Comparison of ENCODE assay signal across 20 cellular contexts in the genomic region with DNA sequence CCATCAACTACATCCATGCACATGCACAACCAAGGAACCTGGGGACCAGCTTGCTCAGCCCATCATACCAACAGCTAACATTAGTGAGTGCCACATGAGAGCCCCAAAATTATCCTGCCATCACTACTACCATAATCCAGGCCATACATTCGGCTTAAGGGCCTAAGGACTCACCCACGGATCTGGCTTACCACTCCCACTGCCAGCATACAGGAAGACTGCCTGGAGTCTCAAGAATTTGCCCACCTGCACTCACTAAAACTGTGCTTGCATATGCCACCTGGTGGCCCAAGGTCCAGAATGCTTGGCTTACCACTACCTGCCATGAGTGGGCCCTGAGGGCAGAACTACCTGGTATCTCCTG.
DNase-seq lines count a peak whose midpoint lies in the region; FAIRE-seq and TF ChIP-seq lines count a peak whose summit lies in the region.
"Had no signal": no experiment of that assay in that cellular context is flagged by ENCODE, and none has a peak within 500 bp of the region (broad histone marks: within the 10 kb centered on the region; RNA-seq: fewer than 3 reads in every experiment).

No MANE protein-coding gene starts in this region.

- no peaks in the 10 kb centered on the region for H3K36me3 Mint-ChIP-seq in T-helper 2 cell treated with Interferon-gamma antibody and Interleukin-4, amounts not matched to agents 5 μg/mL and 100 μg/mL, for 36 hours (ENCODE audit: low read depth)

- WGBS in neuronal stem cell (ENCODE audit: extremely low coverage in 2 of 2, insufficient read length in 2 of 2, insufficient replicate concordance in 1 of 2), 2 donors, result no CpG with 5 or more reads among the region's 2 CpGs

- H3K14ac ChIP-seq in neuronal stem cell (ENCODE audit: low read length), result no peak overlapping the region

- no peak overlapping the region for H3K9ac ChIP-seq in OCI-LY3 (ENCODE audit: low read length)
- H3K9ac ChIP-seq in iPS-18a (ENCODE audit: low read length), result peak overlapping the region; percentile 5
- H3K9ac ChIP-seq in neuronal stem cell (ENCODE audit: low read depth, low read length, poor library complexity), result no peak overlapping the region

- H3K27me3 Mint-ChIP-seq in T-helper 2 cell treated with Interferon-gamma antibody and Interleukin-4, amounts not matched to agents 5 μg/mL and 100 μg/mL, for 36 hours (ENCODE audit: low read depth), result no peaks in the 10 kb centered on the region
- H3K27me3 Mint-ChIP-seq: CD4-positive, alpha-beta T cell had no signal

- DNase-seq in H7 (no peak), neuronal stem cell (ENCODE audit: low spot score) (no peak), DMS 273 treated with DMSO at 0.1 percent for 48 hours (lab: John Stamatoyannopoulos, UW) (no peak), RCC 7860 (ENCODE audit: low spot score) (no peak)
- DNase-seq in T-helper 2 cell treated with Interferon-gamma antibody and Interleukin-4, amounts not matched to agents 5 μg/mL and 100 μg/mL, for 36 hours (ENCODE audit: low spot score), result no peak
- DNase-seq: Caco-2; CD4-positive, alpha-beta T cell; HCEC 1CT; MM.1S; NCI-H1092; NCI-H1436 treated with DMSO at 0.1 percent for 48 hours; NCI-H2029 treated with DMSO at 0.1 percent for 48 hours; NCI-H748 treated with DMSO at 0.1 percent for 48 hours; NK-92 treated with Interleukin-12 subunit alpha and Interleukin-12 subunit beta, amount 100 ng/mL, for 24 hours; Right ventricle myocardium superior had no signal

- no peak overlapping the region for H2BK5ac ChIP-seq in neuronal stem cell (ENCODE audit: low read length)

- no peak overlapping the region for H3K4me3 Mint-ChIP-seq in T-helper 2 cell treated with Interferon-gamma antibody and Interleukin-4, amounts not matched to agents 5 μg/mL and 100 μg/mL, for 36 hours
- H3K4me3 Mint-ChIP-seq: CD4-positive, alpha-beta T cell had no signal

- peak overlapping the region; percentile 55 for H3K23ac ChIP-seq in neuronal stem cell (ENCODE audit: low read depth, low read length, poor library complexity)

- H3K27ac ChIP-seq in OCI-LY3 (ENCODE audit: low read length) (no peak overlapping the region), iPS-18a (ENCODE audit: low read length) (peak overlapping the region; percentile 2), neuronal stem cell (replicated peaks; ENCODE audit: low read length) (no peak overlapping the region)
- H3K27ac ChIP-seq: A549 had no signal

- H2BK120ac ChIP-seq in neuronal stem cell (ENCODE audit: low read depth, low read length), result no peak overlapping the region

- H2BK12ac ChIP-seq in neuronal stem cell (ENCODE audit: low read length), result no peak overlapping the region

- TF ChIP-seq CTCF in OCI-LY3 (IDR thresholded peaks at IDR 0.05; ENCODE audit: low read depth, low read length), result peak; percentile 5; the same call in 1 of the 2 replicates

- H3K18ac ChIP-seq in neuronal stem cell (ENCODE audit: low read length), result peak overlapping the region; percentile 38

- H3K79me2 ChIP-seq in OCI-LY3 (ENCODE audit: low read length), result no peaks in the 10 kb centered on the region

- no peak overlapping the region for H3K27ac Mint-ChIP-seq in T-helper 2 cell treated with Interferon-gamma antibody and Interleukin-4, amounts not matched to agents 5 μg/mL and 100 μg/mL, for 36 hours
- H3K27ac Mint-ChIP-seq: CD4-positive, alpha-beta T cell had no signal

- no peaks in the 10 kb centered on the region for H3K9me3 ChIP-seq in OCI-LY3 (ENCODE audit: insufficient read depth, low read length)
- no peaks in the 10 kb centered on the region for H3K9me3 ChIP-seq in iPS-18a (ENCODE audit: control insufficient read depth, low read depth, low read length)
- no peaks in the 10 kb centered on the region for H3K9me3 ChIP-seq in neuronal stem cell (replicated peaks in 1 of 2; ENCODE audit: control insufficient read depth in 2 of 2, insufficient read depth in 1 of 2, low read depth in 1 of 2, low read length in 2 of 2)
- H3K9me3 ChIP-seq: A549, Caco-2 had no signal

- H3K4me1 ChIP-seq in OCI-LY3 (ENCODE audit: low read length), result peaks cover 10% of the 10 kb centered on the region
- peaks cover 21% of the 10 kb centered on the region for H3K4me1 ChIP-seq in iPS-18a (ENCODE audit: control insufficient read depth, low read depth, low read length)
- H3K4me1 ChIP-seq in neuronal stem cell (ENCODE audit: control insufficient read depth in 2 of 2, insufficient read depth in 1 of 2, low read depth in 1 of 2, low read length in 2 of 2), result peaks cover 0 to 3% of the 10 kb centered on the region in 2 donors
- H3K4me1 ChIP-seq: A549, Caco-2 had no signal

- H3K4me2 ChIP-seq in OCI-LY3 (ENCODE audit: low read length) (no peak overlapping the region), neuronal stem cell (ENCODE audit: insufficient read depth, low read length, poor library complexity, severe bottlenecking) (no peak overlapping the region)
- H3K4me2 ChIP-seq: A549 had no signal

- H3K4me1 Mint-ChIP-seq in T-helper 2 cell treated with Interferon-gamma antibody and Interleukin-4, amounts not matched to agents 5 μg/mL and 100 μg/mL, for 36 hours (ENCODE audit: low read depth), result no peaks in the 10 kb centered on the region

- H2AK5ac ChIP-seq in neuronal stem cell (ENCODE audit: low read depth, low read length), result no peak overlapping the region

- H3K36me3 ChIP-seq in H7 (replicated peaks; ENCODE audit: control insufficient read depth, insufficient read depth, low read length) (peaks cover 30% of the 10 kb centered on the region), OCI-LY3 (replicated peaks; ENCODE audit: low read depth, low read length) (no peaks in the 10 kb centered on the region), iPS-18a (ENCODE audit: control insufficient read depth, low read depth, low read length) (peaks cover 48% of the 10 kb centered on the region), neuronal stem cell (replicated peaks in 1 of 2; ENCODE audit: control insufficient read depth in 2 of 2, insufficient read depth in 2 of 2, low read length in 2 of 2) (no peaks in the 10 kb centered on the region)

- no peak overlapping the region for H4K8ac ChIP-seq in neuronal stem cell (ENCODE audit: low read depth, low read length)

- H3K4ac ChIP-seq in neuronal stem cell (ENCODE audit: low read length), result no peak overlapping the region

- H3K4me3 ChIP-seq in H7 (ENCODE audit: insufficient read depth, low read depth, low read length) (peak overlapping the region; percentile 44), OCI-LY3 (ENCODE audit: low read length) (no peak overlapping the region), iPS-18a (ENCODE audit: low read length) (peak overlapping the region; percentile 74), neuronal stem cell (ENCODE audit: low read length in 2 of 2) (no peak overlapping the region)
- H3K4me3 ChIP-seq: A549 had no signal

- H4K20me1 ChIP-seq in OCI-LY3 (ENCODE audit: insufficient read depth, low read length), result no peaks in the 10 kb centered on the region

- no peak overlapping the region for H2BK15ac ChIP-seq in neuronal stem cell (ENCODE audit: low read length)

- H3K27me3 ChIP-seq in H7 (ENCODE audit: control insufficient read depth, insufficient read depth, low read length), result no peaks in the 10 kb centered on the region
- no peaks in the 10 kb centered on the region for H3K27me3 ChIP-seq in OCI-LY3 (ENCODE audit: low read depth, low read length)
- H3K27me3 ChIP-seq in iPS-18a (ENCODE audit: control insufficient read depth, insufficient read depth, low read length), result no peaks in the 10 kb centered on the region
- H3K27me3 ChIP-seq in neuronal stem cell (ENCODE audit: control insufficient read depth in 3 of 3, insufficient read depth in 3 of 3, low read depth in 1 of 3, low read length in 3 of 3), result no peaks in the 10 kb centered on the region

- H3K9me3 Mint-ChIP-seq in T-helper 2 cell treated with Interferon-gamma antibody and Interleukin-4, amounts not matched to agents 5 μg/mL and 100 μg/mL, for 36 hours, result peaks cover 28% of the 10 kb centered on the region

- no peak for FAIRE-seq in RCC 7860 (lab: Jason Lieb, UNC)
- FAIRE-seq: A549, GM12892, HTR-8/SVneo had no signal

- no peak overlapping the region for H4K91ac ChIP-seq in neuronal stem cell (ENCODE audit: low read depth, low read length, poor library complexity)

- H2AFZ ChIP-seq in OCI-LY3 (ENCODE audit: low read depth, low read length), result no peak overlapping the region
- H2AFZ ChIP-seq in neuronal stem cell (ENCODE audit: low read length), result peak overlapping the region; percentile 82

- no peaks in the 10 kb centered on the region for H3K79me1 ChIP-seq in neuronal stem cell (ENCODE audit: low read depth, low read length)

Comparison
In these comparisons a context has a peak if more than half of its experiments do, and no peak if none do; other contexts are left out.
1. H3K4me3 ChIP-seq: peak in H7 (single experiment) and iPS-18a (single experiment); none in OCI-LY3 (single experiment) and neuronal stem cell (0 of 2).